In the genomic region with DNA sequence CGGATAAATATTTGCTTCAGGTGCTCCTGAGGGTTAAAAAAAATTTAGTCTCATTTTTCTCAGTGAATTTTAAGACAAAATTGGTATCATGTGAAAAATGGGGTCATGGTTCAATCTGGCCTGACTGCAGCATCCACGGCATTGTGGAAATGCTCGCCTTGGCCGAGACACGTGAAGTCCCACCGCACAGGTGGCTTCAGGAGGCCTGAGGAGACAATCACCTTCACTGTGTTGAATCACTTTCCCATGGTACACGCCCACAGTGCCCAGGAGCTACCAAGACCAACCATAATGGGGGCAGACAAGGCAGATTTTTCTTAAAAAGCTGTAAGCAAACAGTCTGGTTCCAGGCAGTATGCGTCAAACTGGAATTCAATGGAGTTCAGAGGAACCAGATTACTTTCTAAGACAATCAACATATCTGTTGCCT, we compare ENCODE assay signal across 11 cellular contexts. TPM values are rescaled to one million over a fixed set of nuclear protein-coding genes. Genes with fewer than 3 reads are reported as not detected.
DNase-seq lines count a peak whose midpoint lies in the region; TF ChIP-seq lines count a peak whose summit lies in the region.
"Had no signal": no experiment of that assay in that cellular context is flagged by ENCODE, and none has a peak within 500 bp of the region (broad histone marks: within the 10 kb centered on the region; RNA-seq: fewer than 3 reads in every experiment).

No MANE protein-coding gene starts in this region.

- no peak overlapping the region for H2AK5ac ChIP-seq in mesenchymal stem cell (ENCODE audit: low read length, severe bottlenecking)
- no peak overlapping the region for H2AK5ac ChIP-seq in neuronal stem cell (ENCODE audit: low read depth, low read length)

- H3K27ac ChIP-seq in adrenal gland, result peak overlapping the region in 4 of 5 donors; percentile 70 to 80 (median 74)
- no peak overlapping the region for H3K27ac ChIP-seq in mesenchymal stem cell (ENCODE audit: low read length, poor library complexity, severe bottlenecking)
- H3K27ac ChIP-seq in temporal lobe (ENCODE audit: low read depth, low read length), result peak overlapping the region; percentile 68
- H3K27ac ChIP-seq in neuronal stem cell (replicated peaks; ENCODE audit: low read length), result no peak overlapping the region

- no peak overlapping the region for H3K14ac ChIP-seq in mesenchymal stem cell (ENCODE audit: low read length in 2 of 2)
- H3K14ac ChIP-seq in neuronal stem cell (ENCODE audit: low read length), result no peak overlapping the region

- H3K18ac ChIP-seq in mesenchymal stem cell (ENCODE audit: low read depth in 1 of 2, low read length in 2 of 2) (peak overlapping the region in 1 of 2 experiments; percentile 37), neuronal stem cell (ENCODE audit: low read length) (no peak overlapping the region)

- H3K36me3 Mint-ChIP-seq in CD14-positive monocyte, result peaks cover 49 to 56% of the 10 kb centered on the region in 2 donors

- 79 to 87% (median 83%) methylated on average over 8 of the region's 8 CpGs for WGBS in adrenal gland, 4 donors
- 98% methylated on average over 8 of the region's 8 CpGs for WGBS in mesenchymal stem cell
- WGBS in neuronal stem cell (ENCODE audit: extremely low coverage in 2 of 2, insufficient read length in 2 of 2, insufficient replicate concordance in 1 of 2), 2 donors, result no CpG with 5 or more reads among the region's 8 CpGs

- H3K27me3 ChIP-seq in adrenal gland (no peaks in the 10 kb centered on the region), mesenchymal stem cell (ENCODE audit: control insufficient read depth in 1 of 2, insufficient read depth in 1 of 2, low read length in 2 of 2) (no peaks in the 10 kb centered on the region), neuronal stem cell (ENCODE audit: control insufficient read depth in 3 of 3, insufficient read depth in 3 of 3, low read depth in 1 of 3, low read length in 3 of 3) (no peaks in the 10 kb centered on the region)

- TF ChIP-seq POLR2A in adrenal gland (IDR thresholded peaks at IDR 0.05), result no peak

- peaks cover 28 to 40% of the 10 kb centered on the region in 2 donors for H3K4me1 ChIP-seq in adrenal gland (replicated peaks in 1 of 2)
- peaks cover 21% of the 10 kb centered on the region for H3K4me1 ChIP-seq in mesenchymal stem cell (ENCODE audit: control insufficient read depth, insufficient read depth, low read depth, low read length)
- peaks cover 3 to 5% of the 10 kb centered on the region in 2 donors for H3K4me1 ChIP-seq in neuronal stem cell (ENCODE audit: control insufficient read depth in 2 of 2, insufficient read depth in 1 of 2, low read depth in 1 of 2, low read length in 2 of 2)

- H4K91ac ChIP-seq in mesenchymal stem cell (ENCODE audit: low read length) (no peak overlapping the region), neuronal stem cell (ENCODE audit: low read depth, low read length, poor library complexity) (no peak overlapping the region)

- no peaks in the 10 kb centered on the region for H3K9me3 ChIP-seq in adrenal gland (replicated peaks in 1 of 3)
- H3K9me3 ChIP-seq in mesenchymal stem cell (ENCODE audit: control insufficient read depth, low read length), result no peaks in the 10 kb centered on the region
- H3K9me3 ChIP-seq in neuronal stem cell (replicated peaks in 1 of 2; ENCODE audit: control insufficient read depth in 2 of 2, insufficient read depth in 1 of 2, low read depth in 1 of 2, low read length in 2 of 2), result no peaks in the 10 kb centered on the region

- peaks cover 0 to 27% of the 10 kb centered on the region in 2 donors for H3K36me3 ChIP-seq in adrenal gland (replicated peaks in 1 of 2)
- peaks cover 33 to 37% of the 10 kb centered on the region in 2 experiments for H3K36me3 ChIP-seq in mesenchymal stem cell (ENCODE audit: control insufficient read depth in 1 of 2, insufficient read depth in 2 of 2, low read depth in 1 of 2, low read length in 2 of 2)
- peaks cover 19 to 72% of the 10 kb centered on the region in 2 donors for H3K36me3 ChIP-seq in neuronal stem cell (replicated peaks in 1 of 2; ENCODE audit: control insufficient read depth in 2 of 2, insufficient read depth in 2 of 2, low read length in 2 of 2)

- H3K23ac ChIP-seq in mesenchymal stem cell (ENCODE audit: low read length in 2 of 2), result no peak overlapping the region
- H3K23ac ChIP-seq in neuronal stem cell (ENCODE audit: low read depth, low read length, poor library complexity), result no peak overlapping the region

- H3K4me1 Mint-ChIP-seq in CD14-positive monocyte, result peaks cover 30% of the 10 kb centered on the region

- H3K9ac ChIP-seq in mesenchymal stem cell (ENCODE audit: low read length) (peak overlapping the region; percentile 36), neuronal stem cell (ENCODE audit: low read depth, low read length, poor library complexity) (no peak overlapping the region)

- TF ChIP-seq CTCF in adrenal gland (IDR thresholded peaks at IDR 0.05) (no peak), CD14-positive monocyte (IDR thresholded peaks at IDR 0.05) (no peak)

- peaks cover 0 to 3% (median under 1%) of the 10 kb centered on the region in 3 donors for H3K27me3 Mint-ChIP-seq in CD14-positive monocyte (ENCODE audit: low read depth in 3 of 3)
- H3K27me3 Mint-ChIP-seq: effector memory CD8-positive, alpha-beta T cell had no signal

- H3K4ac ChIP-seq in mesenchymal stem cell (ENCODE audit: low read depth in 1 of 2, low read length in 2 of 2) (peak overlapping the region in 1 of 2 experiments; percentile 35), neuronal stem cell (ENCODE audit: low read length) (no peak overlapping the region)

- H2BK12ac ChIP-seq in mesenchymal stem cell (ENCODE audit: low read length in 2 of 2) (no peak overlapping the region), neuronal stem cell (ENCODE audit: low read length) (no peak overlapping the region)

- H2AFZ ChIP-seq in mesenchymal stem cell (ENCODE audit: low read depth, low read length) (no peak overlapping the region), neuronal stem cell (ENCODE audit: low read length) (no peak overlapping the region)

- H3K27ac Mint-ChIP-seq in CD14-positive monocyte, result peak overlapping the region in 1 of 7 donors; percentile 45

- DNase-seq in NCI-H510A (lab: John Stamatoyannopoulos, UW) (peak; percentile 26), NCI-H510A treated with DMSO at 0.1 percent for 48 hours (lab: John Stamatoyannopoulos, UW) (no peak), adrenal gland (peak in 2 of 7 donors; percentile 19 to 58), mesenchymal stem cell (no peak), neuronal stem cell (ENCODE audit: low spot score) (no peak), NCI-H1930 (lab: John Stamatoyannopoulos, UW) (no peak), CD14-positive monocyte (ENCODE audit: low spot score) (no peak)
- DNase-seq: effector memory CD8-positive, alpha-beta T cell; H7; retina had no signal

- H3K4me2 ChIP-seq in mesenchymal stem cell (ENCODE audit: low read length, poor library complexity, severe bottlenecking) (no peak overlapping the region), neuronal stem cell (ENCODE audit: insufficient read depth, low read length, poor library complexity, severe bottlenecking) (no peak overlapping the region)

- H4K8ac ChIP-seq in mesenchymal stem cell (ENCODE audit: low read length), result no peak overlapping the region
- no peak overlapping the region for H4K8ac ChIP-seq in neuronal stem cell (ENCODE audit: low read depth, low read length)

- H3K9me3 Mint-ChIP-seq in CD14-positive monocyte, result no peaks in the 10 kb centered on the region
- H3K9me3 Mint-ChIP-seq: effector memory CD8-positive, alpha-beta T cell had no signal

- H2BK15ac ChIP-seq in mesenchymal stem cell (ENCODE audit: low read depth, poor library complexity, severe bottlenecking) (no peak overlapping the region), neuronal stem cell (ENCODE audit: low read length) (no peak overlapping the region)

- no peak overlapping the region for H3K4me3 Mint-ChIP-seq in CD14-positive monocyte
- H3K4me3 Mint-ChIP-seq: effector memory CD8-positive, alpha-beta T cell had no signal

- H2BK5ac ChIP-seq in mesenchymal stem cell (ENCODE audit: low read depth, low read length, poor library complexity, severe bottlenecking), result no peak overlapping the region
- no peak overlapping the region for H2BK5ac ChIP-seq in neuronal stem cell (ENCODE audit: low read length)

- H3K79me1 ChIP-seq in mesenchymal stem cell (replicated peaks; ENCODE audit: low read length, poor library complexity, severe bottlenecking) (peaks cover 14% of the 10 kb centered on the region), neuronal stem cell (ENCODE audit: low read depth, low read length) (no peaks in the 10 kb centered on the region)

- intact Hi-C loops in adrenal gland (cut with DNase I), result loop anchor here in 1 of 2 donors (5.0 kb wide), 1 partner anchor 51 kb away; no protein-coding TSS in a partner anchor
- intact Hi-C loops in CD14-positive monocyte (cut with micrococcal nuclease), result loop anchor here (10.0 kb wide), 2 partner anchors 117 to 163 kb away; a partner anchor contains a TSS

- H3K4me3 ChIP-seq in adrenal gland (no peak overlapping the region), mesenchymal stem cell (ENCODE audit: insufficient read depth in 1 of 2, low read depth in 1 of 2, low read length in 2 of 2) (no peak overlapping the region), neuronal stem cell (ENCODE audit: low read length in 2 of 2) (no peak overlapping the region)

- H2BK120ac ChIP-seq in mesenchymal stem cell (ENCODE audit: low read depth, low read length) (no peak overlapping the region), neuronal stem cell (ENCODE audit: low read depth, low read length) (no peak overlapping the region)

RNA-seq across cellular contexts. Expression of a gene that starts 11.0 kb away (rescaled TPM):
- 10 to 100 TPM; 10.5 to 21.3 (median 13.9) TPM for total RNA-seq in adrenal gland
- polyA plus RNA-seq in adrenal gland, result 1 to 10 TPM; 2.8 to 6.3 (median 3.0) TPM
- 3.3 TPM for polyA plus RNA-seq in mesenchymal stem cell (2013, experiment 1 of 2)
- polyA plus RNA-seq in mesenchymal stem cell (2013, experiment 2 of 2), result 2.7 TPM
- total RNA-seq in temporal lobe, result 10.3 TPM
- 4.3 TPM for polyA plus RNA-seq in neuronal stem cell (2013, experiment 1 of 2)
- polyA plus RNA-seq in neuronal stem cell (2013, experiment 2 of 2), result 5.2 TPM
- polyA plus RNA-seq in CD14-positive monocyte, result 1 to 10 TPM in 1 of 2 donors, under 1 TPM in 1; 0.54 to 1.4 TPM

RNA-seq across cellular contexts. Expression of a gene that starts 35.6 kb away (rescaled TPM):
- total RNA-seq in adrenal gland, result 10 to 100 TPM; 11.4 to 46.2 (median 23.8) TPM
- polyA plus RNA-seq in adrenal gland, result 10 to 100 TPM; 19.1 to 28.2 (median 19.1) TPM
- polyA plus RNA-seq in mesenchymal stem cell (2013, experiment 1 of 2), result 4.5 TPM
- 4.5 TPM for polyA plus RNA-seq in mesenchymal stem cell (2013, experiment 2 of 2)
- total RNA-seq in temporal lobe, result 0.49 TPM
- 14.7 TPM for polyA plus RNA-seq in neuronal stem cell (2013, experiment 1 of 2)
- 14.8 TPM for polyA plus RNA-seq in neuronal stem cell (2013, experiment 2 of 2)
- polyA plus RNA-seq in CD14-positive monocyte, result 1 to 10 TPM; 2.2 to 2.3 TPM

Comparison
In these comparisons a context has a peak if more than half of its experiments do, and no peak if none do; other contexts are left out.
1. H3K27ac ChIP-seq: peak in adrenal gland (4 of 5) and temporal lobe (single experiment); none in mesenchymal stem cell (single experiment) and neuronal stem cell (single experiment).